19 cellular contexts compared by ENCODE assay signal in the genomic region with DNA sequence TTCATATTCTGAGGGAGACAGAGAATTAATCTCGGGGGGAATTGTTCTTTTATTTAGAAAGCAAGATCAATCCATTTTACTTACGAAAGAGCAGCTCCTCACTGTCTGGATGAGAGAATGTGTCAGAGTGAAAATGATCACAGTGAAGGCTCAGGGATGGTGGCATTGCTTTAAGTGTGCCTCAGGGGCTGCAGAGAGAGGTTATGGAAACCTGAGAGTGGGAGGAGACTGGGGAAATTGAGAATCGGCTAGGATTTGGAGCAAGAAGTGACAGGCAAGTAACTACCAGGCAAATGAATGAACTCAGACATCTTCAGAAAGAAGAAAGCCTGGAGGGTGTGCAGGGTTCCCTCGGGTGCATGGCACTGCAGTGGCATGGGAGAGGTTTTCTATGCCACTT.
"Had no signal": no experiment of that assay in that cellular context is flagged by ENCODE, and none has a peak within 500 bp of the region (broad histone marks: within the 10 kb centered on the region; RNA-seq: fewer than 3 reads in every experiment).

No MANE protein-coding gene starts in this region.

- DNase-seq: activated CD4-positive, alpha-beta T cell treated with anti-CD3 and anti-CD28 coated beads, Interleukin-2, amount 50 U/mL, for 1 hour; activated CD8-positive, alpha-beta memory T cell treated with anti-CD3 and anti-CD28 coated beads for 24 hours; activated effector memory CD4-positive, alpha-beta T cell treated with anti-CD3 and anti-CD28 coated beads, Interleukin-2, amount 50 U/mL, for 16 hours; activated T-cell treated with anti-CD3 and anti-CD28 coated beads, Interleukin-2, amount 50 U/mL, for 72 hours; dermis blood vessel endothelial cell; effector memory CD4-positive, alpha-beta T cell; ovary; right lobe of liver; small intestine; stimulated activated CD4-positive, alpha-beta T cell treated with anti-CD3 and anti-CD28 coated beads, Interleukin-15, amount 100 ng/mL, for 24 hours; stimulated activated CD4-positive, alpha-beta T cell treated with anti-CD3 and anti-CD28 coated beads, Interleukin-2, amount 100 ng/mL, for 48 hours; stimulated activated naive CD8-positive, alpha-beta T cell treated with anti-CD3 and anti-CD28 coated beads, Interleukin-15, amount 100 ng/mL, for 72 hours; trophoblast cell had no signal

- H3K4me1 ChIP-seq: adrenal gland, right lobe of liver, suprapubic skin had no signal

- H3K36me3 ChIP-seq: adrenal gland, ovary, right lobe of liver, suprapubic skin had no signal

- H3K9me3 ChIP-seq: adrenal gland, ovary, right lobe of liver, suprapubic skin had no signal

- ATAC-seq: activated naive CD4-positive, alpha-beta T cell treated with anti-CD3 and anti-CD28 coated beads, Interleukin-2, amount 50 U/mL, for 72 hours; activated T-cell treated with anti-CD3 and anti-CD28 coated beads, Interleukin-2, amount 50 U/mL, for 72 hours; left lobe of liver; stimulated activated naive CD8-positive, alpha-beta T cell treated with anti-CD3 and anti-CD28 coated beads, Interleukin-15, amount 100 ng/mL, for 72 hours had no signal

- H3K4me3 ChIP-seq: adrenal gland, lung, ovary, right lobe of liver, suprapubic skin had no signal

- H3K36me3 Mint-ChIP-seq: activated naive CD4-positive, alpha-beta T cell treated with anti-CD3 and anti-CD28 coated beads, Interleukin-2, amount 50 U/mL, for 72 hours; mesothelial cell of epicardium had no signal

- H3K4me3 Mint-ChIP-seq: activated T-cell treated with anti-CD3 and anti-CD28 coated beads, Interleukin-2, amount 50 U/mL, for 72 hours; mesothelial cell of epicardium; stimulated activated naive CD8-positive, alpha-beta T cell treated with anti-CD3 and anti-CD28 coated beads, Interleukin-15, amount 100 ng/mL, for 72 hours had no signal

- H3K27ac Mint-ChIP-seq: activated naive CD4-positive, alpha-beta T cell treated with anti-CD3 and anti-CD28 coated beads, Interleukin-2, amount 50 U/mL, for 72 hours; activated T-cell treated with anti-CD3 and anti-CD28 coated beads, Interleukin-2, amount 50 U/mL, for 72 hours; mesothelial cell of epicardium; stimulated activated naive CD8-positive, alpha-beta T cell treated with anti-CD3 and anti-CD28 coated beads, Interleukin-15, amount 100 ng/mL, for 72 hours had no signal

- H3K27ac ChIP-seq: adrenal gland, ovary, right lobe of liver, suprapubic skin had no signal
